In the genomic region with DNA sequence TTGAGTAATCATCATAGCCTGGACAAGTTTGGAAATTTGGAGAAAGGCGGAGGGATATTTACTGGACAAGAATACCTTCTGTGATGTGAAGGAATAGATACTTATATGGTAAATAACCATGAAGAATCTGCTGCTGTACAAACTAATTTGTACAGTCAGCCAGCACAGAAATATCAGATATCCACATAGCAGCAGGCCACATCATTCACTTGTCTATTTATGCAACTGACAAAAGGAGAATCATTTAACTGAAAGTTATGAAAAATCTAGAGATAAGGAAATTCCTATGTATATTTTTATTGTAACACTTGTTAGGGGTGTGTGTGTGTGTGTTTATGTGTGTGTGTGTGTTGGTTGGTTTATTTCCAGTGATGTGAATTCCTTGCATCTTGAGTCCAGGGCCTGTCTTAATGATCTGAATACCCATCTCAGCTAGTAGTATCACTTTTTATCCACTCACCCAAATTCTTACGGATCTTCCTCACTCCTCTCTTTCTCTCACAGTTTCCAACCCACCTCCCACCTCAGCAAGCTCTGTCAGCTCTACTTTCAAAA, we compare ENCODE assay signal across 1 cellular context.
TF ChIP-seq lines count a peak whose summit lies in the region.

No MANE protein-coding gene starts in this region.

TF ChIP-seq in IMR-90, 13 proteins besides CTCF, POLR2A, EP300 and RAD21 (continued from another document):
- TF ChIP-seq, protein P1, sequence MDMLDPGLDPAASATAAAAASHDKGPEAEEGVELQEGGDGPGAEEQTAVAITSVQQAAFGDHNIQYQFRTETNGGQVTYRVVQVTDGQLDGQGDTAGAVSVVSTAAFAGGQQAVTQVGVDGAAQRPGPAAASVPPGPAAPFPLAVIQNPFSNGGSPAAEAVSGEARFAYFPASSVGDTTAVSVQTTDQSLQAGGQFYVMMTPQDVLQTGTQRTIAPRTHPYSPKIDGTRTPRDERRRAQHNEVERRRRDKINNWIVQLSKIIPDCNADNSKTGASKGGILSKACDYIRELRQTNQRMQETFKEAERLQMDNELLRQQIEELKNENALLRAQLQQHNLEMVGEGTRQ (IDR thresholded peaks at IDR 0.05; ENCODE audit: low read depth, low read length) = no peak
